Comparison of ENCODE assay signal across 1 cellular context in genomic region chr12:131620946-131621681, GRCh38.
TF ChIP-seq lines count a peak whose summit lies in the region.

No MANE protein-coding gene starts in this region.

TF ChIP-seq in GM23338, 12 proteins besides CTCF, POLR2A, EP300 and RAD21 (continued from another document):
- TF ChIP-seq REST (IDR thresholded peaks at IDR 0.05; ENCODE audit: unreplicated experiment) = no peak
